In the genomic region with DNA sequence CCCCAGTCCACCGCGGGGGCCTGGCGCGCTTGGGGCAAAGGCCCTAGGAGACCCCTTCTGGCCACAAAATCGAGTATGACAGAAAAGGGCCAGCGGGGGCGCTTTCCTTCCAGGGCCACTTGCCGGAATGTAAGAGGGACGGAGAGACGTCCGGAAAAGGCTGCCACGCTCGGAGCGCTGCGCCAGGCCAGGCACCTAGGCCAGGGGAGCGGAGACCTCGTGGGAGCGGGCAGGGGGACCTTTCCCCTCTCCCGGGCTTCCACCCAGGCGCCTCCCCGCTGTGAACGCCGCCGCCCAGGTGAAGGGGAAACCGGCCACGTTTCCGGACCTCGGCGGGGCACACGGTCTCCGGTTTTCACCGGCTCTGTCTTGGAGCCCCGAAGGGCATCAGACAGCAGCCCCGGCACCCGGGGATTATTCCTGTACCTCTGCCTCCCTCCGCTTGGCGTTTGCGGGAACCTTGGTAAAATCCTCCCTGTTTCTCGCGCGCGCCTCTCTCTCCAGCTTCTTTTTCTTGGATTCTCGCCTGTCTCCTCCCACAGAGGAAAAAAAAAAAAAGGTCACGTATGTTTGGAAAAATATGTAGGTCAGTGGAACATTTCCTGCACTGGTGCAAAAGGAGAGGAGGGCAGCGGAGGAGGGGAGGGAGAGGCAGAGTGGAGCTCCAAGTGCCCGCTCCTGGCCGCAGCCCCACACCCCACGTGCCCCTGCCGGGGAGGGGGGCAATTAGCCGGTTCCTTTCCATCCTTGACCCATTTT, we compare ENCODE assay signal across 1 cellular context.
TF ChIP-seq lines count a peak whose summit lies in the region.

No MANE protein-coding gene starts in this region.

TF ChIP-seq in H1, 55 proteins besides CTCF, POLR2A, EP300 and RAD21 (continued from another document):
- TF ChIP-seq, protein P1, sequence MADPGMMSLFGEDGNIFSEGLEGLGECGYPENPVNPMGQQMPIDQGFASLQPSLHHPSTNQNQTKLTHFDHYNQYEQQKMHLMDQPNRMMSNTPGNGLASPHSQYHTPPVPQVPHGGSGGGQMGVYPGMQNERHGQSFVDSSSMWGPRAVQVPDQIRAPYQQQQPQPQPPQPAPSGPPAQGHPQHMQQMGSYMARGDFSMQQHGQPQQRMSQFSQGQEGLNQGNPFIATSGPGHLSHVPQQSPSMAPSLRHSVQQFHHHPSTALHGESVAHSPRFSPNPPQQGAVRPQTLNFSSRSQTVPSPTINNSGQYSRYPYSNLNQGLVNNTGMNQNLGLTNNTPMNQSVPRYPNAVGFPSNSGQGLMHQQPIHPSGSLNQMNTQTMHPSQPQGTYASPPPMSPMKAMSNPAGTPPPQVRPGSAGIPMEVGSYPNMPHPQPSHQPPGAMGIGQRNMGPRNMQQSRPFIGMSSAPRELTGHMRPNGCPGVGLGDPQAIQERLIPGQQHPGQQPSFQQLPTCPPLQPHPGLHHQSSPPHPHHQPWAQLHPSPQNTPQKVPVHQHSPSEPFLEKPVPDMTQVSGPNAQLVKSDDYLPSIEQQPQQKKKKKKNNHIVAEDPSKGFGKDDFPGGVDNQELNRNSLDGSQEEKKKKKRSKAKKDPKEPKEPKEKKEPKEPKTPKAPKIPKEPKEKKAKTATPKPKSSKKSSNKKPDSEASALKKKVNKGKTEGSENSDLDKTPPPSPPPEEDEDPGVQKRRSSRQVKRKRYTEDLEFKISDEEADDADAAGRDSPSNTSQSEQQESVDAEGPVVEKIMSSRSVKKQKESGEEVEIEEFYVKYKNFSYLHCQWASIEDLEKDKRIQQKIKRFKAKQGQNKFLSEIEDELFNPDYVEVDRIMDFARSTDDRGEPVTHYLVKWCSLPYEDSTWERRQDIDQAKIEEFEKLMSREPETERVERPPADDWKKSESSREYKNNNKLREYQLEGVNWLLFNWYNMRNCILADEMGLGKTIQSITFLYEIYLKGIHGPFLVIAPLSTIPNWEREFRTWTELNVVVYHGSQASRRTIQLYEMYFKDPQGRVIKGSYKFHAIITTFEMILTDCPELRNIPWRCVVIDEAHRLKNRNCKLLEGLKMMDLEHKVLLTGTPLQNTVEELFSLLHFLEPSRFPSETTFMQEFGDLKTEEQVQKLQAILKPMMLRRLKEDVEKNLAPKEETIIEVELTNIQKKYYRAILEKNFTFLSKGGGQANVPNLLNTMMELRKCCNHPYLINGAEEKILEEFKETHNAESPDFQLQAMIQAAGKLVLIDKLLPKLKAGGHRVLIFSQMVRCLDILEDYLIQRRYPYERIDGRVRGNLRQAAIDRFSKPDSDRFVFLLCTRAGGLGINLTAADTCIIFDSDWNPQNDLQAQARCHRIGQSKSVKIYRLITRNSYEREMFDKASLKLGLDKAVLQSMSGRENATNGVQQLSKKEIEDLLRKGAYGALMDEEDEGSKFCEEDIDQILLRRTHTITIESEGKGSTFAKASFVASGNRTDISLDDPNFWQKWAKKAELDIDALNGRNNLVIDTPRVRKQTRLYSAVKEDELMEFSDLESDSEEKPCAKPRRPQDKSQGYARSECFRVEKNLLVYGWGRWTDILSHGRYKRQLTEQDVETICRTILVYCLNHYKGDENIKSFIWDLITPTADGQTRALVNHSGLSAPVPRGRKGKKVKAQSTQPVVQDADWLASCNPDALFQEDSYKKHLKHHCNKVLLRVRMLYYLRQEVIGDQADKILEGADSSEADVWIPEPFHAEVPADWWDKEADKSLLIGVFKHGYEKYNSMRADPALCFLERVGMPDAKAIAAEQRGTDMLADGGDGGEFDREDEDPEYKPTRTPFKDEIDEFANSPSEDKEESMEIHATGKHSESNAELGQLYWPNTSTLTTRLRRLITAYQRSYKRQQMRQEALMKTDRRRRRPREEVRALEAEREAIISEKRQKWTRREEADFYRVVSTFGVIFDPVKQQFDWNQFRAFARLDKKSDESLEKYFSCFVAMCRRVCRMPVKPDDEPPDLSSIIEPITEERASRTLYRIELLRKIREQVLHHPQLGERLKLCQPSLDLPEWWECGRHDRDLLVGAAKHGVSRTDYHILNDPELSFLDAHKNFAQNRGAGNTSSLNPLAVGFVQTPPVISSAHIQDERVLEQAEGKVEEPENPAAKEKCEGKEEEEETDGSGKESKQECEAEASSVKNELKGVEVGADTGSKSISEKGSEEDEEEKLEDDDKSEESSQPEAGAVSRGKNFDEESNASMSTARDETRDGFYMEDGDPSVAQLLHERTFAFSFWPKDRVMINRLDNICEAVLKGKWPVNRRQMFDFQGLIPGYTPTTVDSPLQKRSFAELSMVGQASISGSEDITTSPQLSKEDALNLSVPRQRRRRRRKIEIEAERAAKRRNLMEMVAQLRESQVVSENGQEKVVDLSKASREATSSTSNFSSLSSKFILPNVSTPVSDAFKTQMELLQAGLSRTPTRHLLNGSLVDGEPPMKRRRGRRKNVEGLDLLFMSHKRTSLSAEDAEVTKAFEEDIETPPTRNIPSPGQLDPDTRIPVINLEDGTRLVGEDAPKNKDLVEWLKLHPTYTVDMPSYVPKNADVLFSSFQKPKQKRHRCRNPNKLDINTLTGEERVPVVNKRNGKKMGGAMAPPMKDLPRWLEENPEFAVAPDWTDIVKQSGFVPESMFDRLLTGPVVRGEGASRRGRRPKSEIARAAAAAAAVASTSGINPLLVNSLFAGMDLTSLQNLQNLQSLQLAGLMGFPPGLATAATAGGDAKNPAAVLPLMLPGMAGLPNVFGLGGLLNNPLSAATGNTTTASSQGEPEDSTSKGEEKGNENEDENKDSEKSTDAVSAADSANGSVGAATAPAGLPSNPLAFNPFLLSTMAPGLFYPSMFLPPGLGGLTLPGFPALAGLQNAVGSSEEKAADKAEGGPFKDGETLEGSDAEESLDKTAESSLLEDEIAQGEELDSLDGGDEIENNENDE (IDR thresholded peaks at IDR 0.05; ENCODE audit: insufficient replicate concordance, low read length): no peak
- TF ChIP-seq BRCA1 (IDR thresholded peaks at IDR 0.05; ENCODE audit: low read depth, low read length) (no peak), SUZ12 (IDR thresholded peaks at IDR 0.05; ENCODE audit: low read length) (peak; percentile 60; the same call in 1 of the 2 replicates), KDM4A (IDR thresholded peaks at IDR 0.05; ENCODE audit: low read depth, low read length, severe bottlenecking) (peak; percentile 77), TEAD4 (IDR thresholded peaks at IDR 0.05; ENCODE audit: low read depth, low read length) (peak; percentile 68)
- TF ChIP-seq, protein P2, sequence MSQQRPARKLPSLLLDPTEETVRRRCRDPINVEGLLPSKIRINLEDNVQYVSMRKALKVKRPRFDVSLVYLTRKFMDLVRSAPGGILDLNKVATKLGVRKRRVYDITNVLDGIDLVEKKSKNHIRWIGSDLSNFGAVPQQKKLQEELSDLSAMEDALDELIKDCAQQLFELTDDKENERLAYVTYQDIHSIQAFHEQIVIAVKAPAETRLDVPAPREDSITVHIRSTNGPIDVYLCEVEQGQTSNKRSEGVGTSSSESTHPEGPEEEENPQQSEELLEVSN (IDR thresholded peaks at IDR 0.05): peak; percentile 67; the same call in 1 of the 2 replicates
